In genomic region chr5:64164166-64164565, GRCh38 we compare ENCODE assay signal across 13 cellular contexts. TPM values are rescaled to one million over a fixed set of nuclear protein-coding genes. Genes with fewer than 3 reads are reported as not detected.
"Had no signal": no experiment of that assay in that cellular context is flagged by ENCODE, and none has a peak within 500 bp of the region (broad histone marks: within the 10 kb centered on the region; RNA-seq: fewer than 3 reads in every experiment).

No MANE protein-coding gene starts in this region.

- H3K36me3 ChIP-seq: vagina had no signal

- ATAC-seq: activated T-cell treated with anti-CD3 and anti-CD28 coated beads, Interleukin-2, amount 50 U/mL, for 4 hours; naive thymus-derived CD4-positive, alpha-beta T cell had no signal

- H3K27me3 ChIP-seq: vagina had no signal

- H3K9me3 ChIP-seq: vagina had no signal

- H3K4me3 ChIP-seq: lung had no signal

- DNase-seq: activated CD4-positive, alpha-beta T cell treated with anti-CD3 and anti-CD28 coated beads, Interleukin-2, amount 50 U/mL, for 48 hours; activated CD4-positive, CD25-positive, alpha-beta regulatory T cell treated with anti-CD3 and anti-CD28 coated beads, Interleukin-2, amount 50 U/mL, for 72 hours; activated gamma-delta T cell; activated naive CD8-positive, alpha-beta T cell treated with anti-CD3 and anti-CD28 coated beads for 36 hours; activated T-cell treated with anti-CD3 and anti-CD28 coated beads, Interleukin-2, amount 50 U/mL, for 4 hours; aorta; hippocampal formation; naive thymus-derived CD4-positive, alpha-beta T cell; stimulated activated CD4-positive, alpha-beta T cell treated with anti-CD3 and anti-CD28 coated beads, Interleukin-15, amount 100 ng/mL, for 24 hours; stimulated activated CD4-positive, alpha-beta T cell treated with anti-CD3 and anti-CD28 coated beads, Interleukin-4, amount 100 ng/mL, for 24 hours had no signal

- H3K27ac ChIP-seq: vagina had no signal

RNA-seq across cellular contexts. Expression of gene RNF180, which starts 1.5 kb away (rescaled TPM):
- total RNA-seq: activated naive CD8-positive, alpha-beta T cell treated with anti-CD3 and anti-CD28 coated beads for 36 hours; activated T-cell treated with anti-CD3 and anti-CD28 coated beads, Interleukin-2, amount 50 U/mL, for 4 hours; mononuclear cell; naive thymus-derived CD4-positive, alpha-beta T cell had no signal
- polyA plus RNA-seq: naive thymus-derived CD4-positive, alpha-beta T cell had no signal
